20 cellular contexts compared by ENCODE assay signal in genomic region chr17:80374039-80374731, GRCh38.
"Had no signal": no experiment of that assay in that cellular context is flagged by ENCODE, and none has a peak within 500 bp of the region (broad histone marks: within the 10 kb centered on the region; RNA-seq: fewer than 3 reads in every experiment).

No MANE protein-coding gene starts in this region.

- H3K27me3 ChIP-seq: stomach, testis, upper lobe of left lung had no signal

- H3K4me2 ChIP-seq: SK-N-SH had no signal

- FAIRE-seq: astrocyte, colon, endometrium, islet of Langerhans had no signal

- H3K4me3 ChIP-seq: mucosa of descending colon, skin epidermis, stomach, testis, upper lobe of left lung had no signal

- H3K9me3 Mint-ChIP-seq: naive thymus-derived CD8-positive, alpha-beta T cell; T-cell had no signal

- DNase-seq: activated CD4-positive, alpha-beta T cell treated with anti-CD3 and anti-CD28 coated beads for 1 hour; activated gamma-delta T cell treated with Interleukin-2 at 50 U/mL for 16 hours; mammary epithelial cell; mucosa of descending colon; naive thymus-derived CD8-positive, alpha-beta T cell; retina; SHP77; SK-N-SH; stomach; T-cell; T1000; testis had no signal

- H3K4me1 Mint-ChIP-seq: T-cell had no signal

- H3K27ac ChIP-seq: skin epidermis, stomach, testis, upper lobe of left lung had no signal

- H3K27me3 Mint-ChIP-seq: naive thymus-derived CD8-positive, alpha-beta T cell; T-cell had no signal

- H3K4me3 Mint-ChIP-seq: naive thymus-derived CD8-positive, alpha-beta T cell; T-cell had no signal

- H3K9me3 ChIP-seq: mucosa of descending colon, SK-N-SH, stomach, testis, upper lobe of left lung had no signal

- H3K9ac ChIP-seq: SK-N-SH had no signal

- ATAC-seq: esophagus mucosa; left lobe of liver; mucosa of descending colon; naive thymus-derived CD8-positive, alpha-beta T cell; T-cell had no signal

- H3K4me1 ChIP-seq: stomach, testis, upper lobe of left lung had no signal
